9 cellular contexts compared by ENCODE assay signal in genomic region chr21:29849735-29850176, GRCh38.
A peak's percentile ranks its signal among the peaks of the same experiment; 100 is the strongest.
DNase-seq lines count a peak whose midpoint lies in the region; ATAC-seq, FAIRE-seq and TF ChIP-seq lines count a peak whose summit lies in the region.
"Had no signal": no experiment of that assay in that cellular context is flagged by ENCODE, and none has a peak within 500 bp of the region (broad histone marks: within the 10 kb centered on the region; RNA-seq: fewer than 3 reads in every experiment).

No MANE protein-coding gene starts in this region.

- H3K4me3 ChIP-seq in GM06990 (replicated peaks; ENCODE audit: low read depth, low read length) (no peak overlapping the region), GM23248 (no peak overlapping the region), PC-3 (ENCODE audit: low read length) (no peak overlapping the region), pancreas (no peak overlapping the region)
- no peak overlapping the region for H3K4me3 ChIP-seq in Jurkat, Clone E6-1 (ENCODE audit: low read length)

- H3K4me2 ChIP-seq in GM23248 (ENCODE audit: unreplicated experiment) (no peak overlapping the region), PC-3 (ENCODE audit: low read length) (no peak overlapping the region)

- intact Hi-C loops in PC-3 (cut with micrococcal nuclease) = loop anchor here (1.0 to 5.0 kb wide), 3 partner anchors 373 to 759 kb away; no protein-coding TSS in a partner anchor
- intact Hi-C loops in pancreas (cut with DNase I) = loop anchor here in 2 of 3 donors (5.0 to 10.0 kb wide), 2 partner anchors 367 to 375 kb away; no protein-coding TSS in a partner anchor

- H3K4me1 ChIP-seq in GM23248 (ENCODE audit: insufficient read depth) = no peaks in the 10 kb centered on the region
- no peaks in the 10 kb centered on the region for H3K4me1 ChIP-seq in PC-3 (ENCODE audit: insufficient read depth, low read length)
- H3K4me1 ChIP-seq in pancreas = no peaks in the 10 kb centered on the region

- no peaks in the 10 kb centered on the region for H3K36me3 ChIP-seq in GM06990 (ENCODE audit: control insufficient read depth, insufficient read depth, low read length)
- no peaks in the 10 kb centered on the region for H3K36me3 ChIP-seq in GM23248 (ENCODE audit: low read depth)
- H3K36me3 ChIP-seq in PC-3 (ENCODE audit: low read depth, low read length) = no peaks in the 10 kb centered on the region
- no peaks in the 10 kb centered on the region for H3K36me3 ChIP-seq in pancreas

- WGBS in GM23248 (ENCODE audit: low coverage in 1 of 2, low lambda C conversion rate in 2 of 2, missing lambda C conversion rate in 2 of 2), 2 experiments = 33 to 34% methylated on average over 6 of the region's 6 CpGs
- WGBS in pancreas, 2 donors = 34 to 36% methylated on average over 6 of the region's 6 CpGs

- TF ChIP-seq CTCF in GM06990 (IDR thresholded peaks at IDR 0.05; ENCODE audit: insufficient read depth, low read length, poor library complexity, severe bottlenecking) (peak; percentile 79), PC-3 (conservative IDR thresholded peaks at IDR 0.05; ENCODE audit: low read depth, low read length) (peak; percentile 88), pancreas (IDR thresholded peaks at IDR 0.05) (peak; percentile 49 to 68 (median 61))

- CTCF ChIA-PET in PC-3 (lab: Charles Lee) = no interaction called here

- in situ Hi-C loops in GM23248 (cut with MboI) = loop anchor here (10.0 to 25.0 kb wide), 2 partner anchors 362 to 765 kb away; no protein-coding TSS in a partner anchor

- H2AFZ ChIP-seq in GM23248 (no peak overlapping the region), PC-3 (ENCODE audit: low read length) (no peak overlapping the region)

- BruUV-seq in PC-3 (replicated peaks; lab: Mats Ljungman, UMichigan) = no TSS peak

- H3K9me3 ChIP-seq in GM23248 (ENCODE audit: low read depth) (no peaks in the 10 kb centered on the region), PC-3 (ENCODE audit: low read length) (no peaks in the 10 kb centered on the region), pancreas (no peaks in the 10 kb centered on the region)

- H4K20me1 ChIP-seq in GM23248 (ENCODE audit: insufficient read depth) (no peaks in the 10 kb centered on the region), PC-3 (ENCODE audit: low read length) (no peaks in the 10 kb centered on the region)

- DNase-seq in GM06990 (ENCODE audit: extremely low read depth, insufficient read length) = peak; percentile 4
- peak; percentile 76 for DNase-seq in GM23248
- DNase-seq in Jurkat, Clone E6-1 (ENCODE audit: low read depth, low spot score) = peak; percentile 57
- DNase-seq in PC-3 = peak; percentile 64
- DNase-seq in activated T-helper 1 cell treated with Interleukin-2 at 50 U/mL for 16 hours (ENCODE audit: low read depth) = peak; percentile 4
- peak; percentile 5 to 27 for DNase-seq in frontal cortex (ENCODE audit: low spot score in 2 of 2)
- DNase-seq in pancreas = peak in 4 of 6 donors; percentile 31 to 65 (median 38)
- no peak for DNase-seq in NCI-H524 (lab: John Stamatoyannopoulos, UW)

- H3K9me2 ChIP-seq in GM23248 (ENCODE audit: insufficient read depth) (no peaks in the 10 kb centered on the region), PC-3 (replicated peaks; ENCODE audit: low read length) (no peaks in the 10 kb centered on the region)

- ATAC-seq in PC-3 (peak; percentile 99), pancreas (peak; percentile 91 to 100 (median 99))

- H3K27ac ChIP-seq in GM23248 (no peak overlapping the region), PC-3 (ENCODE audit: low read length) (no peak overlapping the region), pancreas (no peak overlapping the region)
- H3K27ac ChIP-seq: epithelial cell of prostate had no signal

- H3K9ac ChIP-seq in GM23248 (no peak overlapping the region), PC-3 (ENCODE audit: low read length) (no peak overlapping the region)

- FAIRE-seq in frontal cortex (lab: Jason Lieb, UNC) (no peak), pancreas (lab: Jason Lieb, UNC) (no peak)

- H3F3A ChIP-seq in GM23248 (ENCODE audit: insufficient read depth) (no peaks in the 10 kb centered on the region), PC-3 (ENCODE audit: low read length, unreplicated experiment) (no peaks in the 10 kb centered on the region)

- H3K79me2 ChIP-seq in GM23248 (ENCODE audit: insufficient read depth) = no peaks in the 10 kb centered on the region
- H3K79me2 ChIP-seq in PC-3 (ENCODE audit: low read length) = no peaks in the 10 kb centered on the region

- POLR2A ChIA-PET in PC-3 (lab: Charles Lee; ENCODE audit: unreplicated experiment) = no interaction called here

- H3K27me3 ChIP-seq in GM06990 (replicated peaks; ENCODE audit: control insufficient read depth, insufficient read depth, low read length) = no peaks in the 10 kb centered on the region
- H3K27me3 ChIP-seq in GM23248 (replicated peaks; ENCODE audit: insufficient read depth) = no peaks in the 10 kb centered on the region
- H3K27me3 ChIP-seq in PC-3 (ENCODE audit: low read length) = peaks cover 9% of the 10 kb centered on the region; the same call in 1 of the 2 replicates
- no peaks in the 10 kb centered on the region for H3K27me3 ChIP-seq in pancreas

Comparison
In these comparisons a context has a peak if more than half of its experiments do, and no peak if none do; other contexts are left out.
1. DNase-seq: peak in GM06990 (single experiment), GM23248 (single experiment), Jurkat, Clone E6-1 (single experiment), PC-3 (single experiment), activated T-helper 1 cell treated with Interleukin-2 at 50 U/mL for 16 hours (single experiment), frontal cortex (2 of 2) and pancreas (4 of 6); none in NCI-H524 (0 of 2).
2. Peak in every context shown above with its lines, with median percentiles within 50 percentile points of each other: CTCF ChIP-seq.